ENCODE assay signal across 20 cellular contexts in genomic region chr10:99369126-99369525, GRCh38. TPM values are rescaled to one million over a fixed set of nuclear protein-coding genes. Genes with fewer than 3 reads are reported as not detected.
DNase-seq lines count a peak whose midpoint lies in the region; ATAC-seq, FAIRE-seq and TF ChIP-seq lines count a peak whose summit lies in the region.
"Had no signal": no experiment of that assay in that cellular context is flagged by ENCODE, and none has a peak within 500 bp of the region (broad histone marks: within the 10 kb centered on the region; RNA-seq: fewer than 3 reads in every experiment).

No MANE protein-coding gene starts in this region.

- peak overlapping the region; percentile 18; the same call in 1 of the 2 replicates for H2BK20ac ChIP-seq in IMR-90 (ENCODE audit: low read depth, low read length)

- H3K9ac ChIP-seq in IMR-90 (ENCODE audit: low read depth, low read length), result no peak overlapping the region
- no peak overlapping the region for H3K9ac ChIP-seq in mammary epithelial cell (ENCODE audit: insufficient read depth, low read length)
- H3K9ac ChIP-seq: BLaER1, KMS-11 had no signal

- no peaks in the 10 kb centered on the region for H3K79me1 ChIP-seq in IMR-90 (ENCODE audit: low read depth in 1 of 2, low read length in 2 of 2)

- no peak overlapping the region for H2AK5ac ChIP-seq in IMR-90 (ENCODE audit: low read depth, low read length)

- no peak for TF ChIP-seq RAD21 in IMR-90 (IDR thresholded peaks at IDR 0.05; ENCODE audit: low read length)

- H3K27me3 ChIP-seq in IMR-90 (ENCODE audit: control insufficient read depth, insufficient read depth, low read length) (no peaks in the 10 kb centered on the region), mammary epithelial cell (ENCODE audit: insufficient read depth, low read length) (no peaks in the 10 kb centered on the region)
- H3K27me3 ChIP-seq: BLaER1, Peyer's patch had no signal

- H3K9me1 ChIP-seq in IMR-90 (ENCODE audit: insufficient read depth, low read length), result peaks cover 15% of the 10 kb centered on the region; the same call in 1 of the 2 replicates

- BruUV-seq in IMR-90 (replicated peaks; lab: Mats Ljungman, UMichigan), result no TSS peak
- no TSS peak for BruUV-seq in mammary epithelial cell (replicated peaks; lab: Mats Ljungman, UMichigan)

- no peak overlapping the region for H3K14ac ChIP-seq in IMR-90 (replicated peaks; ENCODE audit: low read depth, low read length)

- no peak overlapping the region for H3K23ac ChIP-seq in IMR-90 (ENCODE audit: low read depth, low read length)

- TF ChIP-seq CTCF in IMR-90 (conservative IDR thresholded peaks at IDR 0.05; ENCODE audit: low read depth, low read length), result no peak
- no peak for TF ChIP-seq CTCF in mammary epithelial cell (conservative IDR thresholded peaks at IDR 0.05 in 1 of 2, IDR thresholded peaks at IDR 0.05 in 1 of 2; ENCODE audit: extremely low read depth in 1 of 2, insufficient read depth in 1 of 2, low read depth in 1 of 2, low read length in 2 of 2)

- H3K36me3 ChIP-seq in IMR-90 (ENCODE audit: control insufficient read depth, insufficient read depth, low read length) (no peaks in the 10 kb centered on the region), mammary epithelial cell (ENCODE audit: insufficient read depth, low read length) (no peaks in the 10 kb centered on the region)
- H3K36me3 ChIP-seq: BLaER1, Peyer's patch had no signal

- WGBS in IMR-90 (ENCODE audit: extremely low coverage in 2 of 2, insufficient read length in 1 of 2), 2 experiments, result no CpG with 5 or more reads among the region's 5 CpGs
- 91% methylated on average over 5 of the region's 5 CpGs for WGBS in mammary epithelial cell (ENCODE audit: low coverage, missing lambda C conversion rate)

- H3K4me3 ChIP-seq in IMR-90 (ENCODE audit: insufficient read depth, low read depth, low read length) (no peak overlapping the region), mammary epithelial cell (replicated peaks in 1 of 3; ENCODE audit: insufficient read depth in 1 of 3, low read depth in 2 of 3, low read length in 3 of 3) (no peak overlapping the region)
- H3K4me3 ChIP-seq: BLaER1, Peyer's patch had no signal

- peaks cover 85% of the 10 kb centered on the region for H3K27me3 Mint-ChIP-seq in activated CD8-positive, alpha-beta memory T cell treated with anti-CD3 and anti-CD28 coated beads, Interleukin-2, amount 10 ng/mL, durations not matched to agents 7 days and 5 days

- no peak overlapping the region for H3K4me3 Mint-ChIP-seq in activated CD8-positive, alpha-beta memory T cell treated with anti-CD3 and anti-CD28 coated beads, Interleukin-2, amount 10 ng/mL, durations not matched to agents 7 days and 5 days

- H4K91ac ChIP-seq in IMR-90 (ENCODE audit: insufficient read depth, low read depth, low read length), result no peak overlapping the region

- no peaks in the 10 kb centered on the region for H3K36me3 Mint-ChIP-seq in activated CD8-positive, alpha-beta memory T cell treated with anti-CD3 and anti-CD28 coated beads, Interleukin-2, amount 10 ng/mL, durations not matched to agents 7 days and 5 days

- H3K4me2 ChIP-seq in IMR-90 (ENCODE audit: low read depth, low read length) (peak overlapping the region; percentile 1; the same call in 1 of the 2 replicates), mammary epithelial cell (ENCODE audit: insufficient read depth, low read depth, low read length) (no peak overlapping the region)
- H3K4me2 ChIP-seq: BLaER1, KMS-11 had no signal

- POLR2A ChIA-PET in IMR-90 (lab: Charles Lee; ENCODE audit: unreplicated experiment), result no interaction called here

- H2BK15ac ChIP-seq in IMR-90 (ENCODE audit: low read depth, low read length), result no peak overlapping the region

- intact Hi-C loops in IMR-90 (cut with micrococcal nuclease) (no loop called here), mammary epithelial cell (cut with micrococcal nuclease) (no loop called here)

- TF ChIP-seq POLR2A in IMR-90 (IDR thresholded peaks at IDR 0.05; ENCODE audit: low read depth, low read length), result no peak
- TF ChIP-seq POLR2A in GM12891 (IDR thresholded peaks at IDR 0.05; ENCODE audit: low read depth, low read length), result no peak

- CTCF ChIA-PET in IMR-90 (lab: Yijun Ruan, JAX) (interaction anchor here (1.1 kb wide), 1 partner anchor 23 kb away, joined by 3 read pairs; no protein-coding TSS in a partner anchor), mammary epithelial cell (lab: Charles Lee; ENCODE audit: low non-redundant PET) (no interaction called here)
- CTCF ChIA-PET in activated CD8-positive, alpha-beta memory T cell treated with anti-CD3 and anti-CD28 coated beads, Interleukin-2, amount 10 ng/mL, durations not matched to agents 7 days and 5 days (lab: Charles Lee), result no interaction called here

- peak overlapping the region; percentile 62 for H2BK5ac ChIP-seq in IMR-90 (ENCODE audit: low read depth, low read length, poor library complexity, severe bottlenecking)

- peak; percentile 31; the same call in 1 of the 2 replicates for ATAC-seq in IMR-90 (ENCODE audit: low read depth)
- no peak for ATAC-seq in activated CD8-positive, alpha-beta memory T cell treated with anti-CD3 and anti-CD28 coated beads, Interleukin-2, amount 10 ng/mL, durations not matched to agents 7 days and 5 days

- no peak overlapping the region for H3K56ac ChIP-seq in IMR-90 (ENCODE audit: extremely low read depth, insufficient read depth, low read length)

- no peak overlapping the region; the same call in 1 of the 2 replicates for H2BK120ac ChIP-seq in IMR-90 (ENCODE audit: low read depth, low read length)

- peaks cover 5% of the 10 kb centered on the region for H3K4me1 Mint-ChIP-seq in activated CD8-positive, alpha-beta memory T cell treated with anti-CD3 and anti-CD28 coated beads, Interleukin-2, amount 10 ng/mL, durations not matched to agents 7 days and 5 days

- no peak for FAIRE-seq in GM12891 (lab: Jason Lieb, UNC)
- FAIRE-seq: GM12892 had no signal

- H3K27ac Mint-ChIP-seq in activated CD8-positive, alpha-beta memory T cell treated with anti-CD3 and anti-CD28 coated beads, Interleukin-2, amount 10 ng/mL, durations not matched to agents 7 days and 5 days, result no peak overlapping the region

- peak; percentile 67 for DNase-seq in EL
- DNase-seq in IMR-90, result peak; percentile 23
- DNase-seq in astrocyte of the hippocampus (ENCODE audit: low read depth, low spot score), result peak; percentile 56
- peak; percentile 74 for DNase-seq in kidney tubule cell (ENCODE audit: low spot score)
- no peak for DNase-seq in mammary epithelial cell
- no peak for DNase-seq in pons (ENCODE audit: low spot score)
- no peak for DNase-seq in activated CD8-positive, alpha-beta memory T cell treated with anti-CD3 and anti-CD28 coated beads, Interleukin-2, amount 10 ng/mL, durations not matched to agents 7 days and 5 days
- no peak for DNase-seq in GM12891 (ENCODE audit: insufficient read length, low spot score)
- DNase-seq: ACHN, MM.1S, NCI-H1105 treated with DMSO at 0.1 percent for 48 hours, NCI-H187 treated with DMSO at 0.1 percent for 48 hours, NCI-H510A, NCI-H82, Peyer's patch, SHP77 treated with DMSO at 0.1 percent for 48 hours had no signal

- H3K9me3 ChIP-seq in IMR-90 (ENCODE audit: control insufficient read depth, insufficient read depth, low read length), result no peaks in the 10 kb centered on the region
- no peaks in the 10 kb centered on the region for H3K9me3 ChIP-seq in mammary epithelial cell (replicated peaks; ENCODE audit: insufficient read depth, low read length)
- H3K9me3 ChIP-seq: BLaER1, Peyer's patch had no signal

- H3K4ac ChIP-seq in IMR-90 (ENCODE audit: low read depth, low read length), result no peak overlapping the region

- no peak overlapping the region for H3K18ac ChIP-seq in IMR-90 (ENCODE audit: low read depth, low read length)

- no peak overlapping the region for H3K27ac ChIP-seq in IMR-90 (ENCODE audit: insufficient read depth, low read length)
- no peak overlapping the region for H3K27ac ChIP-seq in mammary epithelial cell (ENCODE audit: insufficient read depth, low read depth, low read length)
- H3K27ac ChIP-seq: BLaER1, HL-60, KMS-11, Peyer's patch had no signal

- dilution Hi-C loops in IMR-90 (cut with HindIII; ENCODE audit: low sequenced_read_pairs, unreplicated experiment) (no loop called here), mammary epithelial cell (cut with HindIII; ENCODE audit: low sequenced_read_pairs) (no loop called here)

- no peaks in the 10 kb centered on the region for H4K20me1 ChIP-seq in IMR-90 (ENCODE audit: insufficient read depth, low read length)
- H4K20me1 ChIP-seq in mammary epithelial cell (ENCODE audit: insufficient read depth, low read length), result no peaks in the 10 kb centered on the region
- H4K20me1 ChIP-seq: BLaER1 had no signal

- H3K79me2 ChIP-seq in mammary epithelial cell (ENCODE audit: insufficient read depth, low read length), result no peaks in the 10 kb centered on the region

- H4K8ac ChIP-seq in IMR-90 (ENCODE audit: low read depth in 2 of 2, low read length in 2 of 2), result no peak overlapping the region

- no peak overlapping the region for H2AFZ ChIP-seq in IMR-90 (replicated peaks; ENCODE audit: low read length, poor library complexity)
- H2AFZ ChIP-seq in mammary epithelial cell (ENCODE audit: low read depth, low read length), result no peak overlapping the region

- no peak overlapping the region for H4K5ac ChIP-seq in IMR-90 (ENCODE audit: low read depth, low read length)

- H3K4me1 ChIP-seq in IMR-90 (ENCODE audit: control insufficient read depth, insufficient read depth, low read length) (peaks cover 9% of the 10 kb centered on the region; the same call in 1 of the 2 replicates), mammary epithelial cell (ENCODE audit: insufficient read depth, low read length) (no peaks in the 10 kb centered on the region)
- H3K4me1 ChIP-seq: Peyer's patch had no signal

- H3K9me3 Mint-ChIP-seq in activated CD8-positive, alpha-beta memory T cell treated with anti-CD3 and anti-CD28 coated beads, Interleukin-2, amount 10 ng/mL, durations not matched to agents 7 days and 5 days (ENCODE audit: low read depth), result no peaks in the 10 kb centered on the region

- in situ Hi-C loops in IMR-90 (cut with MboI; ENCODE audit: low sequenced_read_pairs) (no loop called here), mammary epithelial cell (cut with MboI; ENCODE audit: low sequenced_read_pairs in 2 of 2) (loop anchor here in 1 of 2 donors (25.0 kb wide), 1 partner anchor 582 kb away; no protein-coding TSS in a partner anchor)

- H2AK9ac ChIP-seq in IMR-90 (replicated peaks; ENCODE audit: low read depth, low read length, poor library complexity), result no peak overlapping the region

TF ChIP-seq in IMR-90, 13 proteins besides CTCF, POLR2A, EP300 and RAD21 (continues in another document):
- no peak for TF ChIP-seq MXI1 (IDR thresholded peaks at IDR 0.05; ENCODE audit: borderline replicate concordance, low read depth, low read length)

RNA-seq across cellular contexts. Expression of gene CNNM1, which starts 40.0 kb away (rescaled TPM):
- total RNA-seq in IMR-90 (2012; rRNA removed) (0.18 and 0.28 TPM in 2 replicates), mammary epithelial cell (1 to 10 TPM in 1 of 2 donors, under 1 TPM in 1; 0.52 to 2.0 TPM)
- polyA plus RNA-seq in IMR-90 (2012; rRNA removed) (0.32 and 0.39 TPM in 2 replicates), mammary epithelial cell (0.54 TPM)
- polyA plus RNA-seq in IMR-90 (2012; cell fraction: cytosol; rRNA removed), result 0.09 and 0.22 TPM in 2 replicates
- polyA plus RNA-seq in IMR-90 (2012; cell fraction: nucleus; rRNA removed; ENCODE audit: low replicate concordance), result 0.25 and 0.44 TPM in 2 replicates
- not detected for polyA minus RNA-seq in mammary epithelial cell
- total RNA-seq in activated CD8-positive, alpha-beta memory T cell treated with anti-CD3 and anti-CD28 coated beads, Interleukin-2, amount 10 ng/mL, durations not matched to agents 7 days and 5 days, result not detected
- 0.04 TPM for polyA plus RNA-seq in GM12891 (2012; ENCODE audit: low read depth, missing spikeins)

Comparison
In these comparisons a context has a peak if more than half of its experiments do, and no peak if none do; other contexts are left out.
1. DNase-seq: peak in EL (single experiment), IMR-90 (single experiment), astrocyte of the hippocampus (single experiment) and kidney tubule cell (single experiment); none in mammary epithelial cell (single experiment), pons (single experiment), activated CD8-positive, alpha-beta memory T cell treated with anti-CD3 and anti-CD28 coated beads, Interleukin-2, amount 10 ng/mL, durations not matched to agents 7 days and 5 days (single experiment) and GM12891 (single experiment).